1 cellular context compared by ENCODE assay signal in genomic region chr10:24894728-24895127, GRCh38.
TF ChIP-seq lines count a peak whose summit lies in the region.

No MANE protein-coding gene starts in this region.

TF ChIP-seq in GM12878, 131 proteins besides CTCF, POLR2A, EP300 and RAD21:
- TF ChIP-seq ASH2L (IDR thresholded peaks at IDR 0.05; ENCODE audit: borderline replicate concordance, low read depth): no peak
- TF ChIP-seq IKZF1 (conservative IDR thresholded peaks at IDR 0.05): no peak
- TF ChIP-seq CHD2 (IDR thresholded peaks at IDR 0.05; ENCODE audit: borderline replicate concordance, low read depth, low read length): no peak
- TF ChIP-seq ZZZ3 (IDR thresholded peaks at IDR 0.05; ENCODE audit: control insufficient read depth, insufficient read length, low read depth): no peak
- no peak for TF ChIP-seq ATF7 (IDR thresholded peaks at IDR 0.05; ENCODE audit: low read depth)
